Comparison of ENCODE assay signal across 8 cellular contexts in genomic region chr2:142130111-142131015, GRCh38. TPM values are rescaled to one million over a fixed set of nuclear protein-coding genes. Genes with fewer than 3 reads are reported as not detected.
DNase-seq lines count a peak whose midpoint lies in the region; ATAC-seq and TF ChIP-seq lines count a peak whose summit lies in the region.

No MANE protein-coding gene starts in this region.

- H3K4me1 ChIP-seq in ascending aorta (peaks cover 0 to 3% of the 10 kb centered on the region in 2 donors), right atrium auricular region (peaks cover 0 to 21% of the 10 kb centered on the region in 2 donors)

- H3K27ac ChIP-seq in ascending aorta (no peak overlapping the region), right atrium auricular region (no peak overlapping the region)

- DNase-seq in AG09319 (ENCODE audit: extremely low read depth, low read depth) (peak; percentile 10), NCI-H1092 (lab: John Stamatoyannopoulos, UW) (peak; percentile 25), ascending aorta (ENCODE audit: low spot score in 2 of 2) (peak in 1 of 2 donors; percentile 63), right atrium auricular region (ENCODE audit: low spot score) (peak; percentile 62), posterior vena cava (ENCODE audit: low spot score) (peak; percentile 76), 8988T (no peak)

- H3K36me3 ChIP-seq in ascending aorta: no peaks in the 10 kb centered on the region
- H3K36me3 ChIP-seq in right atrium auricular region: no peaks in the 10 kb centered on the region

- intact Hi-C loops in ascending aorta (cut with DNase I): no loop called here
- intact Hi-C loops in posterior vena cava (cut with DNase I): no loop called here

- no peaks in the 10 kb centered on the region for H3K9me3 ChIP-seq in ascending aorta
- H3K9me3 ChIP-seq in right atrium auricular region: no peaks in the 10 kb centered on the region

- peak; percentile 49 for ATAC-seq in GM19395 (IDR thresholded peaks at IDR 0.05; ENCODE audit: unreplicated experiment)
- ATAC-seq in GM21528 (IDR thresholded peaks at IDR 0.05; ENCODE audit: low FRiP score, unreplicated experiment): no peak

- TF ChIP-seq CTCF in AG09319 (IDR thresholded peaks at IDR 0.05; ENCODE audit: low read depth, low read length) (no peak), ascending aorta (IDR thresholded peaks at IDR 0.05) (no peak), right atrium auricular region (IDR thresholded peaks at IDR 0.05) (no peak)

- H3K27me3 ChIP-seq in ascending aorta (no peaks in the 10 kb centered on the region), right atrium auricular region (no peaks in the 10 kb centered on the region)

- H3K4me3 ChIP-seq in ascending aorta: peak overlapping the region; percentile 57 to 73
- H3K4me3 ChIP-seq in right atrium auricular region: peak overlapping the region; percentile 38 to 52

RNA-seq across cellular contexts. Expression of gene LRP1B, which starts 0.5 kb away (rescaled TPM):
- total RNA-seq in ascending aorta: not detected
- under 1 TPM; 0.44 to 0.47 TPM for total RNA-seq in right atrium auricular region
- under 1 TPM; 0.46 to 0.48 TPM for total RNA-seq in posterior vena cava
